8 cellular contexts compared by ENCODE assay signal in the genomic region with DNA sequence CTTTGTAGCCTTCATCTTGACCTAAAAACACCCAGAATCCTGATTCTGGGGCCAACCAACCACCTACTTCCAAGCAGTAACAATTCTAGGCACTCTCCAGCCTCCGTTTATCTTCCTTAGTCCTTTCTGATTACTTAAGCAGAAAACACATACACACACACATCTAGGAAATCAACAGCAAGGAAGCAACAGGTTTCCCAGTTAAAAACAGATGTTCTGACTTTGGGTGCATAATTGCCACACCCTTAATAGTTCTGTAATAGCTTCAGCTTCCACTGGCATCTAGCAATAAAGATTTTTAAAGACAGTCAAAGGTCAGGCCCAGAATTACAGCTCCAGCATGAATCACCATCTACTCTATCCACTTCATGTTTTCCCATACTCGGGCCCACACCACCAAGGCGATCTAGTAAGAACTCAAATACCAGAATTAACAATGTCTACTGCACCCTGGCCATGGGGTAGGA.
DNase-seq lines count a peak whose midpoint lies in the region; ATAC-seq, FAIRE-seq and TF ChIP-seq lines count a peak whose summit lies in the region.

No MANE protein-coding gene starts in this region.

- no peak overlapping the region for H3K4me3 ChIP-seq in epithelial cell of esophagus (ENCODE audit: low read length)
- no peak overlapping the region for H3K4me3 ChIP-seq in skeletal muscle cell (ENCODE audit: low read depth, low read length)

- peak; percentile 91 for DNase-seq in GM04503 (ENCODE audit: low read depth)
- peak; percentile 36 for DNase-seq in NOMO-1 treated with dmso at 0.1 percent for 144 hours (lab: John Stamatoyannopoulos, UW; ENCODE audit: unreplicated experiment)
- DNase-seq in epithelial cell of esophagus (ENCODE audit: low read depth): peak; percentile 68
- DNase-seq in skeletal muscle cell (ENCODE audit: low read depth): peak; percentile 69
- no peak for DNase-seq in SHP77 (lab: John Stamatoyannopoulos, UW)
- no peak for DNase-seq in urothelium cell line (ENCODE audit: low spot score)

- no peak for FAIRE-seq in urothelium cell line (lab: Jason Lieb, UNC)

- ATAC-seq in HG02610 (IDR thresholded peaks at IDR 0.05; ENCODE audit: unreplicated experiment) (no peak), HG02840 (IDR thresholded peaks at IDR 0.05; ENCODE audit: low FRiP score, unreplicated experiment) (no peak)

- TF ChIP-seq CTCF in epithelial cell of esophagus (IDR thresholded peaks at IDR 0.05; ENCODE audit: insufficient read depth, low read depth, low read length, missing control alignments): no peak

Comparison
In these comparisons a context has a peak if more than half of its experiments do, and no peak if none do; other contexts are left out.
1. DNase-seq: peak in GM04503 (single experiment), NOMO-1 treated with dmso at 0.1 percent for 144 hours (single experiment), epithelial cell of esophagus (single experiment) and skeletal muscle cell (single experiment); none in SHP77 (0 of 2) and urothelium cell line (single experiment).